ENCODE assay signal across 8 cellular contexts in genomic region chr7:30074422-30075030, GRCh38. TPM values are rescaled to one million over a fixed set of nuclear protein-coding genes. Genes with fewer than 3 reads are reported as not detected.
A peak's percentile ranks its signal among the peaks of the same experiment; 100 is the strongest.
DNase-seq lines count a peak whose midpoint lies in the region; ATAC-seq and TF ChIP-seq lines count a peak whose summit lies in the region.

No MANE protein-coding gene starts in this region.

- H3K4me1 Mint-ChIP-seq in activated CD8-positive, alpha-beta T cell treated with anti-CD3 and anti-CD28 coated beads for 36 hours (ENCODE audit: low read depth): no peaks in the 10 kb centered on the region
- no peaks in the 10 kb centered on the region for H3K4me1 Mint-ChIP-seq in activated CD8-positive, alpha-beta T cell treated with anti-CD3 and anti-CD28 coated beads, Interleukin-2, amount 10 ng/mL, durations not matched to agents 7 days and 5 days (ENCODE audit: low read depth)

- H3K9me3 ChIP-seq in adrenal gland (replicated peaks in 1 of 3): no peaks in the 10 kb centered on the region

- POLR2A ChIA-PET in activated CD8-positive, alpha-beta T cell treated with anti-CD3 and anti-CD28 coated beads for 36 hours (lab: Charles Lee): no interaction called here
- POLR2A ChIA-PET in activated CD8-positive, alpha-beta T cell treated with anti-CD3 and anti-CD28 coated beads, Interleukin-2, amount 10 ng/mL, durations not matched to agents 7 days and 5 days (lab: Charles Lee): interaction anchor here (0.6 to 1.2 kb wide), 2 partner anchors 9 to 112 kb away, joined by 3 read pairs; no protein-coding TSS in a partner anchor

- 24 to 40% (median 35%) methylated on average over 1 of the region's 1 CpG for WGBS in adrenal gland, 4 donors

- H3K4me1 ChIP-seq in adrenal gland (replicated peaks in 1 of 2): no peaks in the 10 kb centered on the region

- H3K36me3 ChIP-seq in adrenal gland (replicated peaks in 1 of 2): no peaks in the 10 kb centered on the region

- ATAC-seq in activated CD8-positive, alpha-beta T cell treated with anti-CD3 and anti-CD28 coated beads for 36 hours: no peak
- ATAC-seq in activated CD8-positive, alpha-beta T cell treated with anti-CD3 and anti-CD28 coated beads, Interleukin-2, amount 10 ng/mL, durations not matched to agents 7 days and 5 days: no peak
- ATAC-seq in HG03280 (IDR thresholded peaks at IDR 0.05; ENCODE audit: unreplicated experiment): no peak

- H3K27ac Mint-ChIP-seq in activated CD8-positive, alpha-beta T cell treated with anti-CD3 and anti-CD28 coated beads for 36 hours: no peak overlapping the region
- no peak overlapping the region for H3K27ac Mint-ChIP-seq in activated CD8-positive, alpha-beta T cell treated with anti-CD3 and anti-CD28 coated beads, Interleukin-2, amount 10 ng/mL, durations not matched to agents 7 days and 5 days

- no peaks in the 10 kb centered on the region for H3K27me3 Mint-ChIP-seq in activated CD8-positive, alpha-beta T cell treated with anti-CD3 and anti-CD28 coated beads for 36 hours
- no peaks in the 10 kb centered on the region for H3K27me3 Mint-ChIP-seq in activated CD8-positive, alpha-beta T cell treated with anti-CD3 and anti-CD28 coated beads, Interleukin-2, amount 10 ng/mL, durations not matched to agents 7 days and 5 days (ENCODE audit: low read depth)

- peak; percentile 55 for TF ChIP-seq CTCF in activated CD8-positive, alpha-beta T cell treated with anti-CD3 and anti-CD28 coated beads for 36 hours (IDR thresholded peaks at IDR 0.05)
- peak in 5 of 6 experiments; percentile 11 to 53 (median 48) for TF ChIP-seq CTCF in adrenal gland (IDR thresholded peaks at IDR 0.05)

- no peaks in the 10 kb centered on the region for H3K9me3 Mint-ChIP-seq in activated CD8-positive, alpha-beta T cell treated with anti-CD3 and anti-CD28 coated beads for 36 hours
- no peaks in the 10 kb centered on the region for H3K9me3 Mint-ChIP-seq in activated CD8-positive, alpha-beta T cell treated with anti-CD3 and anti-CD28 coated beads, Interleukin-2, amount 10 ng/mL, durations not matched to agents 7 days and 5 days (ENCODE audit: insufficient read depth)

- intact Hi-C loops in activated CD8-positive, alpha-beta T cell treated with anti-CD3 and anti-CD28 coated beads for 36 hours (cut with micrococcal nuclease): no loop called here
- intact Hi-C loops in adrenal gland (cut with DNase I): no loop called here

- no peak overlapping the region for H3K4me3 Mint-ChIP-seq in activated CD8-positive, alpha-beta T cell treated with anti-CD3 and anti-CD28 coated beads for 36 hours
- no peak overlapping the region for H3K4me3 Mint-ChIP-seq in activated CD8-positive, alpha-beta T cell treated with anti-CD3 and anti-CD28 coated beads, Interleukin-2, amount 10 ng/mL, durations not matched to agents 7 days and 5 days

- DNase-seq in activated CD8-positive, alpha-beta T cell treated with anti-CD3 and anti-CD28 coated beads for 36 hours: no peak
- no peak for DNase-seq in activated CD8-positive, alpha-beta T cell treated with anti-CD3 and anti-CD28 coated beads, Interleukin-2, amount 10 ng/mL, durations not matched to agents 7 days and 5 days
- DNase-seq in NCI-H2081 (lab: John Stamatoyannopoulos, UW) (peak; percentile 39 to 67), adrenal gland (no peak), lung microvascular endothelial cell (ENCODE audit: low read depth in 2 of 2) (peak; percentile 55 to 61), T1000 (lab: John Stamatoyannopoulos, UW) (no peak), mucosa of gallbladder (ENCODE audit: low spot score) (no peak)

- H3K27ac ChIP-seq in adrenal gland: no peak overlapping the region

- H3K36me3 Mint-ChIP-seq in activated CD8-positive, alpha-beta T cell treated with anti-CD3 and anti-CD28 coated beads for 36 hours (ENCODE audit: low read depth): peaks cover 4% of the 10 kb centered on the region
- no peaks in the 10 kb centered on the region for H3K36me3 Mint-ChIP-seq in activated CD8-positive, alpha-beta T cell treated with anti-CD3 and anti-CD28 coated beads, Interleukin-2, amount 10 ng/mL, durations not matched to agents 7 days and 5 days (ENCODE audit: low read depth)

- CTCF ChIA-PET in activated CD8-positive, alpha-beta T cell treated with anti-CD3 and anti-CD28 coated beads for 36 hours (lab: Charles Lee): interaction anchor here (1.0 to 2.9 kb wide), 5 partner anchors 10 to 438 kb away, joined by 3 to 15 read pairs (median 5); no protein-coding TSS in a partner anchor
- CTCF ChIA-PET in activated CD8-positive, alpha-beta T cell treated with anti-CD3 and anti-CD28 coated beads, Interleukin-2, amount 10 ng/mL, durations not matched to agents 7 days and 5 days (lab: Charles Lee): interaction anchor here (0.7 to 2.5 kb wide), 10 partner anchors 11 to 196 kb away, joined by 3 to 11 read pairs (median 3); no protein-coding TSS in a partner anchor

- H3K27me3 ChIP-seq in adrenal gland: no peaks in the 10 kb centered on the region

- H3K4me3 ChIP-seq in adrenal gland: no peak overlapping the region

- no peak for TF ChIP-seq POLR2A in adrenal gland (IDR thresholded peaks at IDR 0.05)

RNA-seq across cellular contexts. Expression of gene PLEKHA8, which starts 46.3 kb away (rescaled TPM):
- 10 to 100 TPM; 16.8 to 17.1 TPM for total RNA-seq in activated CD8-positive, alpha-beta T cell treated with anti-CD3 and anti-CD28 coated beads for 36 hours
- total RNA-seq in activated CD8-positive, alpha-beta T cell treated with anti-CD3 and anti-CD28 coated beads, Interleukin-2, amount 10 ng/mL, durations not matched to agents 7 days and 5 days: 10 to 100 TPM in 1 of 2 experiments, 1 to 10 TPM in 1; 8.9 to 11.5 TPM
- 10 to 100 TPM in 1 of 8 donors, 1 to 10 TPM in 7; 4.1 to 14.5 (median 6.3) TPM for total RNA-seq in adrenal gland
- polyA plus RNA-seq in adrenal gland: 1 to 10 TPM; 2.1 to 6.6 (median 2.2) TPM
- total RNA-seq in lung microvascular endothelial cell: 12.3 and 12.4 TPM in 2 replicates
- total RNA-seq in mucosa of gallbladder: 11.9 TPM

RNA-seq across cellular contexts. Expression of gene FKBP14, which starts 48.0 kb away (rescaled TPM):
- 1 to 10 TPM; 8.8 to 9.0 TPM for total RNA-seq in activated CD8-positive, alpha-beta T cell treated with anti-CD3 and anti-CD28 coated beads for 36 hours
- total RNA-seq in activated CD8-positive, alpha-beta T cell treated with anti-CD3 and anti-CD28 coated beads, Interleukin-2, amount 10 ng/mL, durations not matched to agents 7 days and 5 days: 1 to 10 TPM; 4.2 to 5.4 TPM
- total RNA-seq in adrenal gland (10 to 100 TPM in 5 of 8 donors, 1 to 10 TPM in 3; 3.7 to 35.0 (median 12.7) TPM), lung microvascular endothelial cell (7.9 and 8.7 TPM in 2 replicates), mucosa of gallbladder (10.9 TPM)
- 10 to 100 TPM in 1 of 3 donors, 1 to 10 TPM in 2; 2.0 to 28.2 (median 2.5) TPM for polyA plus RNA-seq in adrenal gland

Comparison
In these comparisons a context has a peak if more than half of its experiments do, and no peak if none do; other contexts are left out.
1. DNase-seq: peak in NCI-H2081 (2 of 2) and lung microvascular endothelial cell (2 of 2); none in activated CD8-positive, alpha-beta T cell treated with anti-CD3 and anti-CD28 coated beads for 36 hours (single experiment), activated CD8-positive, alpha-beta T cell treated with anti-CD3 and anti-CD28 coated beads, Interleukin-2, amount 10 ng/mL, durations not matched to agents 7 days and 5 days (single experiment), adrenal gland (0 of 7), T1000 (single experiment) and mucosa of gallbladder (single experiment).